In the genomic region with DNA sequence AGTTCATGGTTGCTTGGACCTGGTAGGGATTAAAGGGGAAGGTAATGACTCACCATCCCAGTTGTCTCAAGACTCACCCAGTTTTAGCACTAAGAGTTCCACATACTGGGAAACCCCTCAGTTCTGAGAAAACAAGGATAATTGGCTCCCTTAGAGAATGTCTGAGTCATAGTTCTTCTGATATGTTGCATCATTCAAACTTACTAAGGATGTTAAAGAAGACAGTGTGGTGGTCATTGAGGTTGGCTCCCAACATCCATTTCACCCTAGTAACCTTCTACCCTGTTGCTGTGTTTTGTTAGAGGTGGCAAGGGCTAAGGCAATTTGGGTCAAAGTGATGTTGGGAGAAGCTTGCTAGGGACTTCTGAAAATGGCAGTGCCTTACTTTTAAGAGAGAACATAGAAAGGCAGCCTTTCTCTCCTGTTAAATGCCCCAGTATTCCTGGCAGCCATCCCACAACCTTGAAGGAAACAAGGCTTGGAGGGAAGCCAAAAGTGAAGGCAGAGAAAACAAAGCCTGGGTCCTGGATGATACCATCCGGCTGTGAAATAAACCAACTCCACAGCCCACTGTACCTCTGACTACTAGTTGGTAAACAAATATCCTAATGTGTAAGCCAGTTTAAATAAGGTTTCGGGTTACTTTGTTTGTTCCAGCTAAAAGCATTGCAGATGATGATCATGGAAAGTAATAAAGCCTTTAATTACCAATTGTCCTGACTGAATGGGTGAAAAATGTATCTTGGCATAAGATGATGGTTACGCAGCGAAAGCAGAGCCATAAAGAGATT, we compare ENCODE assay signal across 9 cellular contexts.
DNase-seq lines count a peak whose midpoint lies in the region; ATAC-seq and TF ChIP-seq lines count a peak whose summit lies in the region.
"Had no signal": no experiment of that assay in that cellular context is flagged by ENCODE, and none has a peak within 500 bp of the region (broad histone marks: within the 10 kb centered on the region; RNA-seq: fewer than 3 reads in every experiment).

No MANE protein-coding gene starts in this region.

- ATAC-seq in activated CD8-positive, alpha-beta T cell treated with anti-CD3 and anti-CD28 coated beads for 36 hours = no peak
- ATAC-seq in stimulated activated naive CD8-positive, alpha-beta T cell treated with anti-CD3 and anti-CD28 coated beads, Interleukin-15, amount 100 ng/mL, for 72 hours = no peak
- ATAC-seq in GM18520 (IDR thresholded peaks at IDR 0.05; ENCODE audit: unreplicated experiment) = no peak
- no peak for ATAC-seq in GM19463 (IDR thresholded peaks at IDR 0.05; ENCODE audit: unreplicated experiment)
- ATAC-seq: K562 had no signal

- TF ChIP-seq EP300 in ovary (IDR thresholded peaks at IDR 0.05) = peak; percentile 84

- H3K4me3 Mint-ChIP-seq in activated CD8-positive, alpha-beta T cell treated with anti-CD3 and anti-CD28 coated beads for 36 hours = no peak overlapping the region
- no peak overlapping the region for H3K4me3 Mint-ChIP-seq in stimulated activated naive CD8-positive, alpha-beta T cell treated with anti-CD3 and anti-CD28 coated beads, Interleukin-15, amount 100 ng/mL, for 72 hours

- POLR2A ChIA-PET in HEK293T (lab: Yijun Ruan, JAX) = no interaction called here
- POLR2A ChIA-PET in activated CD8-positive, alpha-beta T cell treated with anti-CD3 and anti-CD28 coated beads for 36 hours (lab: Charles Lee) = no interaction called here

- H3K27ac ChIP-seq in esophagus (ENCODE audit: low read depth in 2 of 2, low read length in 1 of 2) = peak overlapping the region; percentile 29 to 55
- H3K27ac ChIP-seq in ovary = peak overlapping the region; percentile 41 to 78

- H3K27me3 Mint-ChIP-seq in activated CD8-positive, alpha-beta T cell treated with anti-CD3 and anti-CD28 coated beads for 36 hours = peaks cover 2% of the 10 kb centered on the region
- H3K27me3 Mint-ChIP-seq in stimulated activated naive CD8-positive, alpha-beta T cell treated with anti-CD3 and anti-CD28 coated beads, Interleukin-15, amount 100 ng/mL, for 72 hours = peaks cover 4% of the 10 kb centered on the region

- H3K36me3 Mint-ChIP-seq in activated CD8-positive, alpha-beta T cell treated with anti-CD3 and anti-CD28 coated beads for 36 hours (ENCODE audit: low read depth) = no peaks in the 10 kb centered on the region

- H3K4me3 ChIP-seq in esophagus (ENCODE audit: low read depth in 1 of 2, low read length in 2 of 2) (no peak overlapping the region), ovary (no peak overlapping the region)
- H3K4me3 ChIP-seq: K562 had no signal

- no peaks in the 10 kb centered on the region for H3K9me3 Mint-ChIP-seq in activated CD8-positive, alpha-beta T cell treated with anti-CD3 and anti-CD28 coated beads for 36 hours
- no peaks in the 10 kb centered on the region for H3K9me3 Mint-ChIP-seq in stimulated activated naive CD8-positive, alpha-beta T cell treated with anti-CD3 and anti-CD28 coated beads, Interleukin-15, amount 100 ng/mL, for 72 hours

- 22 to 24% methylated on average over 4 of the region's 4 CpGs for WGBS in esophagus, 2 donors
- 7 to 13% (median 10%) methylated on average over 4 of the region's 4 CpGs for WGBS in ovary, 3 donors

- no peak overlapping the region for H3K27ac Mint-ChIP-seq in activated CD8-positive, alpha-beta T cell treated with anti-CD3 and anti-CD28 coated beads for 36 hours
- no peak overlapping the region for H3K27ac Mint-ChIP-seq in stimulated activated naive CD8-positive, alpha-beta T cell treated with anti-CD3 and anti-CD28 coated beads, Interleukin-15, amount 100 ng/mL, for 72 hours

- H3K4me1 Mint-ChIP-seq in activated CD8-positive, alpha-beta T cell treated with anti-CD3 and anti-CD28 coated beads for 36 hours (ENCODE audit: low read depth) = no peaks in the 10 kb centered on the region
- no peaks in the 10 kb centered on the region for H3K4me1 Mint-ChIP-seq in stimulated activated naive CD8-positive, alpha-beta T cell treated with anti-CD3 and anti-CD28 coated beads, Interleukin-15, amount 100 ng/mL, for 72 hours

- H3K36me3 ChIP-seq in esophagus (ENCODE audit: control insufficient read depth in 2 of 2, insufficient read depth in 2 of 2, low read length in 1 of 2) = no peaks in the 10 kb centered on the region
- no peaks in the 10 kb centered on the region for H3K36me3 ChIP-seq in ovary

- H3K27me3 ChIP-seq in esophagus (ENCODE audit: control insufficient read depth in 1 of 2, insufficient read depth in 2 of 2, low read length in 2 of 2) (no peaks in the 10 kb centered on the region), ovary (no peaks in the 10 kb centered on the region)

- H3K4me1 ChIP-seq in esophagus (ENCODE audit: control insufficient read depth in 2 of 2, insufficient read depth in 2 of 2, low read length in 1 of 2) (no peaks in the 10 kb centered on the region), ovary (ENCODE audit: insufficient read depth) (peaks cover 6% of the 10 kb centered on the region)

- no peaks in the 10 kb centered on the region for H3K9me3 ChIP-seq in esophagus (ENCODE audit: control insufficient read depth in 2 of 2, insufficient read depth in 1 of 2, low read depth in 1 of 2, low read length in 1 of 2)
- H3K9me3 ChIP-seq in ovary = no peaks in the 10 kb centered on the region

- CTCF ChIA-PET in HEK293T (lab: Yijun Ruan, JAX) = no interaction called here
- CTCF ChIA-PET in activated CD8-positive, alpha-beta T cell treated with anti-CD3 and anti-CD28 coated beads for 36 hours (lab: Charles Lee) = no interaction called here

- TF ChIP-seq POLR2A in ovary (IDR thresholded peaks at IDR 0.05) = no peak

- intact Hi-C loops in ovary (cut with DNase I) = no loop called here
- intact Hi-C loops in activated CD8-positive, alpha-beta T cell treated with anti-CD3 and anti-CD28 coated beads for 36 hours (cut with micrococcal nuclease) = no loop called here

- no peak for TF ChIP-seq CTCF in ovary (IDR thresholded peaks at IDR 0.05)
- TF ChIP-seq CTCF in activated CD8-positive, alpha-beta T cell treated with anti-CD3 and anti-CD28 coated beads for 36 hours (IDR thresholded peaks at IDR 0.05) = no peak

- DNase-seq in HEK293T (ENCODE audit: extremely low spot score) (peak; percentile 32), NCI-H510A (lab: John Stamatoyannopoulos, UW) (peak; percentile 71), ovary (peak; percentile 59 to 71 (median 62))
- DNase-seq in activated CD8-positive, alpha-beta T cell treated with anti-CD3 and anti-CD28 coated beads for 36 hours = no peak
- DNase-seq in stimulated activated naive CD8-positive, alpha-beta T cell treated with anti-CD3 and anti-CD28 coated beads, Interleukin-15, amount 100 ng/mL, for 72 hours = no peak

TF ChIP-seq in HEK293T, 16 proteins besides CTCF, POLR2A, EP300 and RAD21:
- TF ChIP-seq BHLHE40 (IDR thresholded peaks at IDR 0.05; ENCODE audit: borderline replicate concordance) (no peak), FOXK2 (IDR thresholded peaks at IDR 0.05) (no peak), LEF1 (IDR thresholded peaks at IDR 0.05; ENCODE audit: borderline replicate concordance) (no peak), CTBP1 (IDR thresholded peaks at IDR 0.05; ENCODE audit: borderline replicate concordance) (no peak), TARDBP (IDR thresholded peaks at IDR 0.05) (no peak), FOXA1 (IDR thresholded peaks at IDR 0.05) (no peak), HDGF (IDR thresholded peaks at IDR 0.05; ENCODE audit: borderline replicate concordance) (no peak), ARNT (IDR thresholded peaks at IDR 0.05) (no peak)
- TF ChIP-seq, protein P1, sequence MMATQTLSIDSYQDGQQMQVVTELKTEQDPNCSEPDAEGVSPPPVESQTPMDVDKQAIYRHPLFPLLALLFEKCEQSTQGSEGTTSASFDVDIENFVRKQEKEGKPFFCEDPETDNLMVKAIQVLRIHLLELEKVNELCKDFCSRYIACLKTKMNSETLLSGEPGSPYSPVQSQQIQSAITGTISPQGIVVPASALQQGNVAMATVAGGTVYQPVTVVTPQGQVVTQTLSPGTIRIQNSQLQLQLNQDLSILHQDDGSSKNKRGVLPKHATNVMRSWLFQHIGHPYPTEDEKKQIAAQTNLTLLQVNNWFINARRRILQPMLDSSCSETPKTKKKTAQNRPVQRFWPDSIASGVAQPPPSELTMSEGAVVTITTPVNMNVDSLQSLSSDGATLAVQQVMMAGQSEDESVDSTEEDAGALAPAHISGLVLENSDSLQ (IDR thresholded peaks at IDR 0.05) = no peak

Comparison
In these comparisons a context has a peak if more than half of its experiments do, and no peak if none do; other contexts are left out.
1. DNase-seq: peak in HEK293T (single experiment), NCI-H510A (single experiment) and ovary (5 of 5); none in activated CD8-positive, alpha-beta T cell treated with anti-CD3 and anti-CD28 coated beads for 36 hours (single experiment) and stimulated activated naive CD8-positive, alpha-beta T cell treated with anti-CD3 and anti-CD28 coated beads, Interleukin-15, amount 100 ng/mL, for 72 hours (0 of 2).